22 cellular contexts compared by ENCODE assay signal in the genomic region with DNA sequence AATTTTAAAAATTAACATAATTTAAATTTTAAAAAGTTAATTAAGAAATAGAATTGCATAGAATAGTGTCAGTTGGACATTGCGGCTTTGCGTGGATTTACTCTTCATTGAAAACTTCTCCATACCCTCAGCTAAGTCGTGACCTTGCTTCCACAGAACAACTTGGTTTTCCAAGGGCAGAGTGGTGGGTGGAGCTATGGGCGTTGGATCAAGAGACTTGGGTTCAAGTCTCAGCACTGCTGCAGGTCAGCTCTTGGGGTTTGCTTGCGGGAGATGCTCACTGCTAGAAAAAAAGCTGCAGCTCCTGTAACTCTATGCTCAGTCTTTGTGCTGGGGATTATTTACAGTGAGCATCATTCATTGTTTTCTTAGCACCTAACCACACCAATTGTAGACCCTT.
"Had no signal": no experiment of that assay in that cellular context is flagged by ENCODE, and none has a peak within 500 bp of the region (broad histone marks: within the 10 kb centered on the region; RNA-seq: fewer than 3 reads in every experiment).

No MANE protein-coding gene starts in this region.

- H3K4me3 ChIP-seq: heart right ventricle, lower lobe of right lung, pancreas, right lobe of liver, suprapubic skin, transverse colon, upper lobe of right lung, uterus had no signal

- H3K27ac Mint-ChIP-seq: dendritic cell treated with granulocyte-macrophage colony-stimulating factor and Interleukin-4, amounts not matched to agents 40 ng/mL and 50 ng/mL, for 4 days; endodermal cell; immature natural killer cell; natural killer cell; stimulated activated naive CD8-positive, alpha-beta T cell treated with anti-CD3 and anti-CD28 coated beads, Interleukin-15, amount 100 ng/mL, for 72 hours had no signal

- H3K4me3 Mint-ChIP-seq: dendritic cell treated with granulocyte-macrophage colony-stimulating factor and Interleukin-4, amounts not matched to agents 40 ng/mL and 50 ng/mL, for 4 days; endodermal cell; immature natural killer cell; natural killer cell; stimulated activated naive CD8-positive, alpha-beta T cell treated with anti-CD3 and anti-CD28 coated beads, Interleukin-15, amount 100 ng/mL, for 72 hours had no signal

- H3K27me3 ChIP-seq: pancreas, right lobe of liver, uterus had no signal

- H3K36me3 ChIP-seq: heart right ventricle, lower lobe of right lung, neutrophil, pancreas, right lobe of liver, suprapubic skin, transverse colon, upper lobe of right lung, uterus had no signal

- H3K9me3 Mint-ChIP-seq: dendritic cell treated with granulocyte-macrophage colony-stimulating factor and Interleukin-4, amounts not matched to agents 40 ng/mL and 50 ng/mL, for 4 days; immature natural killer cell; natural killer cell; stimulated activated naive CD8-positive, alpha-beta T cell treated with anti-CD3 and anti-CD28 coated beads, Interleukin-15, amount 100 ng/mL, for 72 hours had no signal

- H3K27ac ChIP-seq: epithelial cell of prostate, heart right ventricle, lower lobe of right lung, neutrophil, pancreas, right lobe of liver, suprapubic skin, transverse colon, upper lobe of right lung, uterus had no signal

- H3K36me3 Mint-ChIP-seq: immature natural killer cell, natural killer cell had no signal

- H3K9me3 ChIP-seq: lower lobe of right lung, neutrophil, pancreas, right lobe of liver, suprapubic skin, transverse colon, upper lobe of right lung, uterus had no signal

- DNase-seq: effector CD8-positive, alpha-beta T cell; glutamatergic neuron; islet precursor cell; left ventricle myocardium superior; lower lobe of right lung; natural killer cell; right lobe of liver; stimulated activated CD4-positive, alpha-beta T cell treated with anti-CD3 and anti-CD28 coated beads, Interleukin-2, amount 100 ng/mL, for 48 hours; stimulated activated CD8-positive, alpha-beta memory T cell treated with anti-CD3 and anti-CD28 coated beads, Interleukin-4, amount 100 ng/mL, for 48 hours; transverse colon; upper lobe of right lung had no signal

- H3K4me1 ChIP-seq: heart right ventricle, lower lobe of right lung, pancreas, right lobe of liver, suprapubic skin, transverse colon, upper lobe of right lung, uterus had no signal

- H3K4me1 Mint-ChIP-seq: immature natural killer cell; natural killer cell; stimulated activated naive CD8-positive, alpha-beta T cell treated with anti-CD3 and anti-CD28 coated beads, Interleukin-15, amount 100 ng/mL, for 72 hours had no signal

- ATAC-seq: esophagus mucosa; lower lobe of right lung; natural killer cell; stimulated activated naive CD8-positive, alpha-beta T cell treated with anti-CD3 and anti-CD28 coated beads, Interleukin-15, amount 100 ng/mL, for 72 hours had no signal
